ENCODE assay signal across 8 cellular contexts in genomic region chr20:31738729-31739549, GRCh38. TPM values are rescaled to one million over a fixed set of nuclear protein-coding genes. Genes with fewer than 3 reads are reported as not detected.
DNase-seq lines count a peak whose midpoint lies in the region; ATAC-seq and TF ChIP-seq lines count a peak whose summit lies in the region.

TPX2 (plus strand) TSS chr20:31739290; CDS start chr20:31757477, 18,187 bp downstream.

- no peaks in the 10 kb centered on the region for H3K9me3 Mint-ChIP-seq in HFFc6

- H3K4me1 ChIP-seq in thoracic aorta (ENCODE audit: control insufficient read depth in 1 of 2, low read depth in 2 of 2) = peaks cover 5 to 6% of the 10 kb centered on the region in 2 donors

- H3K27me3 ChIP-seq in thoracic aorta (replicated peaks; ENCODE audit: insufficient read depth) = no peaks in the 10 kb centered on the region

- no peak within 1 kb of the TSS for H3K27ac Mint-ChIP-seq in HFFc6

- H3K4me3 ChIP-seq in thoracic aorta = peak within 1 kb of the TSS; percentile 86

- peaks cover 6% of the 10 kb centered on the region for H3K4me1 Mint-ChIP-seq in HFFc6 (ENCODE audit: low read depth)

- POLR2A ChIA-PET in GM10248 (lab: Yijun Ruan, JAX) = no interaction called here

- CTCF ChIA-PET in GM10248 (lab: Yijun Ruan, JAX) = interaction anchor here (0.8 to 9.5 kb wide), 5 partner anchors 9 to 78 kb away, joined by 3 to 95 read pairs (median 6); partner anchors contain the start of gene BCL2L1

- DNase-seq in GM10248 (ENCODE audit: extremely low spot score) (peak; percentile 97), HFFc6 (peak; percentile 95), NAMALWA (ENCODE audit: low spot score) (peak; percentile 95), SK-MEL-5 (ENCODE audit: low read depth, low spot score) (peak; percentile 99), germinal center (ENCODE audit: low spot score) (peak; percentile 97), nucleus accumbens (lab: John Stamatoyannopoulos, UW) (peak; percentile 55 to 99 (median 94)), thoracic aorta (ENCODE audit: low spot score) (peak; percentile 88)
- peak; percentile 87 for DNase-seq in activated naive CD4-positive, alpha-beta T cell treated with Interleukin-2 at 50 U/mL for 16 hours

- H3K27me3 Mint-ChIP-seq in HFFc6 (ENCODE audit: insufficient read depth) = no peaks in the 10 kb centered on the region

- peak; percentile 99 for ATAC-seq in thoracic aorta (ENCODE audit: insufficient number of reproducible peaks, low FRiP score, low read depth)

- H3K36me3 ChIP-seq in thoracic aorta = no peaks in the 10 kb centered on the region

- in situ Hi-C loops in SK-MEL-5 (cut with HindIII; ENCODE audit: low pct_unique_long_range_greater_than_20kb, low sequenced_read_pairs) = no loop called here

- no peaks in the 10 kb centered on the region for H3K9me3 ChIP-seq in thoracic aorta

- H3K4me3 Mint-ChIP-seq in HFFc6 = no peak within 1 kb of the TSS

- H3K36me3 Mint-ChIP-seq in HFFc6 (ENCODE audit: low read depth) = no peaks in the 10 kb centered on the region; the same call in 1 of the 2 replicates

- no peak for TF ChIP-seq CTCF in GM10248 (IDR thresholded peaks at IDR 0.05; ENCODE audit: control extremely low read depth, extremely low read depth, low read depth, missing control alignments)
- peak; percentile 36; the same call in 1 of the 2 replicates for TF ChIP-seq CTCF in HFFc6 (IDR thresholded peaks at IDR 0.05)
- TF ChIP-seq CTCF in thoracic aorta (IDR thresholded peaks at IDR 0.05) = peak; percentile 35

- peak within 1 kb of the TSS; percentile 65 to 72 for H3K27ac ChIP-seq in thoracic aorta

RNA-seq across cellular contexts. Expression of gene TPX2, which starts in this region (rescaled TPM):
- total RNA-seq in HFFc6 (2021; fragmentation: NEBNext Ultra II Directional; extraction: Animal tissue kit (Norgen Biotek cat#: 25700)) = 100 to 1,000 TPM in 4 of 6 experiments, 10 to 100 TPM in 2; 51.0 to 117 (median 107) TPM
- total RNA-seq in SK-MEL-5 (2014; rRNA removed; shearing (Covaris generic)) = 69.1 and 74.2 TPM in 2 replicates
- 74.0 and 79.6 TPM in 2 replicates for polyA plus RNA-seq in SK-MEL-5 (2015; cell fraction: cytosol; rRNA removed)
- polyA plus RNA-seq in SK-MEL-5 (2015; cell fraction: nucleus; rRNA removed) = 42.5 and 45.0 TPM in 2 replicates
- total RNA-seq in thoracic aorta = 1 to 10 TPM; 1.5 TPM

Comparison
In these comparisons a context has a peak if more than half of its experiments do, and no peak if none do; other contexts are left out.
1. Peak in every context shown above with its lines: DNase-seq, ATAC-seq, H3K4me3 ChIP-seq and H3K27ac ChIP-seq.
2. RNA of gene TPX2 (total RNA-seq): 51.0 to 117 TPM in HFFc6 and 69.1 to 74.2 TPM in SK-MEL-5; 1.5 TPM in thoracic aorta; every median in the first group is over 10 times any median in the second.